In genomic region chr17:41518789-41519449, GRCh38 we compare ENCODE assay signal across 9 cellular contexts. TPM values are rescaled to one million over a fixed set of nuclear protein-coding genes. Genes with fewer than 3 reads are reported as not detected.
A peak's percentile ranks its signal among the peaks of the same experiment; 100 is the strongest.
DNase-seq lines count a peak whose midpoint lies in the region; ATAC-seq, FAIRE-seq and TF ChIP-seq lines count a peak whose summit lies in the region.
"Had no signal": no experiment of that assay in that cellular context is flagged by ENCODE, and none has a peak within 500 bp of the region (broad histone marks: within the 10 kb centered on the region; RNA-seq: fewer than 3 reads in every experiment).

KRT15 (minus strand) TSS chr17:41518890; CDS start chr17:41518827, 63 bp downstream.

- in situ Hi-C loops in ACHN (cut with HindIII; ENCODE audit: low pct_ligation_motif_present, low pct_unique_long_range_greater_than_20kb, low sequenced_read_pairs) = no loop called here

- TF ChIP-seq CTCF in keratinocyte (optimal IDR thresholded peaks at IDR 0.05 in 1 of 3, IDR thresholded peaks at IDR 0.05 in 1 of 3, conservative IDR thresholded peaks at IDR 0.05 in 1 of 3; ENCODE audit: extremely low read depth in 1 of 3, insufficient read depth in 2 of 3, low read length in 3 of 3) (peak; percentile 15 to 48 (median 34)), heart right ventricle (IDR thresholded peaks at IDR 0.05) (no peak)

- no peaks in the 10 kb centered on the region for H3K79me2 ChIP-seq in keratinocyte (ENCODE audit: control insufficient read depth, insufficient read depth, low read length)

- H3K9ac ChIP-seq in keratinocyte (ENCODE audit: control insufficient read depth, extremely low read depth, insufficient read depth, low read length) = peak within 1 kb of the TSS; percentile 60

- H3K4me1 ChIP-seq in keratinocyte (ENCODE audit: control insufficient read depth, extremely low read depth, insufficient read depth, low read length) = peaks cover 73% of the 10 kb centered on the region
- H3K4me1 ChIP-seq in heart right ventricle = peaks cover 0 to 4% (median 0%) of the 10 kb centered on the region in 9 donors

- H4K20me1 ChIP-seq in keratinocyte (ENCODE audit: control insufficient read depth, extremely low read depth, insufficient read depth, low read length) = no peaks in the 10 kb centered on the region

- H3K4me3 ChIP-seq in MG63 (peak within 1 kb of the TSS; percentile 31), keratinocyte (ENCODE audit: control insufficient read depth in 2 of 3, extremely low read depth in 1 of 3, insufficient read depth in 2 of 3, low read depth in 1 of 3, low read length in 3 of 3) (peak within 1 kb of the TSS; percentile 11 to 58 (median 33)), heart right ventricle (no peak within 1 kb of the TSS)

- H2AFZ ChIP-seq in keratinocyte (ENCODE audit: control insufficient read depth, low read length) = no peak within 1 kb of the TSS

- intact Hi-C loops in heart right ventricle (cut with DNase I) = no loop called here

- H3K9me1 ChIP-seq in keratinocyte (ENCODE audit: control insufficient read depth, extremely low read depth, insufficient read depth, low read length) = no peaks in the 10 kb centered on the region

- DNase-seq in ACHN (peak; percentile 27), MG63 (peak; percentile 89), T1000 (lab: John Stamatoyannopoulos, UW) (peak; percentile 7), keratinocyte (ENCODE audit: low read depth, low spot score) (no peak), NCI-H524 treated with DMSO at 0.1 percent for 48 hours (lab: John Stamatoyannopoulos, UW) (no peak), amniotic stem cell (lab: John Stamatoyannopoulos, UW) (no peak), heart right ventricle (no peak)

- ATAC-seq in HG03469 (IDR thresholded peaks at IDR 0.05; ENCODE audit: unreplicated experiment) (no peak), heart right ventricle (no peak)

- FAIRE-seq in keratinocyte (lab: Jason Lieb, UNC) = peak; percentile 96

- H3K27me3 ChIP-seq in MG63 (no peaks in the 10 kb centered on the region), keratinocyte (ENCODE audit: control insufficient read depth, extremely low read depth, insufficient read depth, low read length) (peaks cover 4% of the 10 kb centered on the region), heart right ventricle (peaks cover 0 to 68% (median 47%) of the 10 kb centered on the region in 7 donors)

- 63 to 65% methylated on average over 8 of the region's 8 CpGs for WGBS in heart right ventricle, 2 donors

- H3K27ac ChIP-seq in keratinocyte (ENCODE audit: control insufficient read depth, insufficient read depth, low read length) (peak within 1 kb of the TSS; percentile 82), heart right ventricle (no peak within 1 kb of the TSS)

- H3K9me3 ChIP-seq in MG63 = no peaks in the 10 kb centered on the region
- no peaks in the 10 kb centered on the region for H3K9me3 ChIP-seq in keratinocyte (ENCODE audit: control insufficient read depth, low read depth, low read length)
- H3K9me3 ChIP-seq in heart right ventricle = no peaks in the 10 kb centered on the region

- peak within 1 kb of the TSS; percentile 78 for H3K4me2 ChIP-seq in keratinocyte (ENCODE audit: control insufficient read depth, extremely low read depth, insufficient read depth, low read depth, low read length)

- H3K36me3 ChIP-seq in MG63 = peaks cover 33% of the 10 kb centered on the region
- peaks cover 0 to 13% of the 10 kb centered on the region in 2 experiments for H3K36me3 ChIP-seq in keratinocyte (ENCODE audit: control insufficient read depth in 2 of 2, extremely low read depth in 1 of 2, insufficient read depth in 2 of 2, low read length in 2 of 2)
- no peaks in the 10 kb centered on the region for H3K36me3 ChIP-seq in heart right ventricle

- dilution Hi-C loops in keratinocyte (cut with MboI; ENCODE audit: extremely low pct_ligation_motif_present, low sequenced_read_pairs) = no loop called here

RNA-seq across cellular contexts. Expression of gene KRT15, which starts in this region (rescaled TPM):
- total RNA-seq in MG63 (2014; rRNA removed; shearing (Covaris generic); ENCODE audit: low replicate concordance) = 38.4 and 82.2 TPM in 2 replicates
- polyA plus RNA-seq in keratinocyte = 505 to 838 TPM (median 729 TPM) in 3 replicates
- 432 TPM for polyA plus RNA-seq in keratinocyte (2011; ENCODE audit: low read depth)
- polyA plus RNA-seq in keratinocyte (2011; cell fraction: cytosol; rRNA removed) = 289 and 341 TPM in 2 replicates
- polyA plus RNA-seq in keratinocyte (2011; cell fraction: nucleus; rRNA removed) = 596 and 717 TPM in 2 replicates
- polyA plus RNA-seq in keratinocyte (2012; ENCODE audit: low replicate concordance) = 349 and 756 TPM in 2 replicates
- 290 to 313 TPM (median 304 TPM) in 3 replicates for polyA minus RNA-seq in keratinocyte
- 129 TPM for polyA minus RNA-seq in keratinocyte (2011; cell fraction: cytosol; rRNA and poly(A)+ RNA removed)
- 90.1 and 93.1 TPM in 2 replicates for polyA minus RNA-seq in keratinocyte (2011; cell fraction: nucleus; rRNA and poly(A)+ RNA removed)
- total RNA-seq in heart right ventricle = under 1 TPM in 1 of 10 donors, not detected in 9; 0.07 TPM
- polyA plus RNA-seq in heart right ventricle = under 1 TPM in 1 of 2 donors, not detected in 1; 0.22 TPM
- polyA plus RNA-seq: CD14-positive monocyte had no signal

Comparison
In these comparisons a context has a peak if more than half of its experiments do, and no peak if none do; other contexts are left out.
1. RNA of gene KRT15 (total RNA-seq): 38.4 to 82.2 TPM in MG63; 0.07 TPM in heart right ventricle; every median in the first group is over 10 times any median in the second.
2. RNA of gene KRT15 (polyA plus RNA-seq): 289 to 838 TPM in keratinocyte; 0.22 TPM in heart right ventricle; every median in the first group is over 100 times any median in the second.
3. DNase-seq: peak in ACHN (single experiment), MG63 (single experiment) and T1000 (single experiment); none in keratinocyte (single experiment), NCI-H524 treated with DMSO at 0.1 percent for 48 hours (single experiment), amniotic stem cell (single experiment) and heart right ventricle (0 of 2).
4. H3K4me3 ChIP-seq: peak in MG63 (single experiment) and keratinocyte (3 of 3); none in heart right ventricle (0 of 10).
5. CTCF ChIP-seq: peak in keratinocyte (3 of 3); none in heart right ventricle (0 of 9).